In the genomic region with DNA sequence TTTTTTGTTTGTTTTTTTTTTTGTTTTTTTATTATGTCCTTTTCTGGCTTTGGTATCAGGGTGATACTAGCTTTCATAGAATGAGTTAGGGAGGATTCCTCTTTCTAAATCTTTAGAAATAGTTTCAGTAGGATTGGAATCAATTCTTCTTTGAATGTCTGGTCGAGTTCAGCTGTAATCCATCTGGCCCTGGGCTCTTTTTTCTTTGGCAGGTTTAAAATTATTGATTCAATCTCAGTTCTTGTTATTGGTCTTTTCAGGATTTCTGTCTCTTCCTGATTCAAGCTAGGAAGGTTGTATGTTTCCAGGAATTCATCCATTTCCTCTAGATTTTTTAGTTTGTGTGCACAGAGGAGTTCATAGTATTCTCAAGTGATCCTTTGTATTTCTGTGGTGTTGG, we compare ENCODE assay signal across 26 cellular contexts. TPM values are rescaled to one million over a fixed set of nuclear protein-coding genes. Genes with fewer than 3 reads are reported as not detected.
A peak's percentile ranks its signal among the peaks of the same experiment; 100 is the strongest.
DNase-seq lines count a peak whose midpoint lies in the region; ATAC-seq, FAIRE-seq and TF ChIP-seq lines count a peak whose summit lies in the region.
"Had no signal": no experiment of that assay in that cellular context is flagged by ENCODE, and none has a peak within 500 bp of the region (broad histone marks: within the 10 kb centered on the region; RNA-seq: fewer than 3 reads in every experiment).

No MANE protein-coding gene starts in this region.

- peaks cover 70% of the 10 kb centered on the region for H3K79me2 ChIP-seq in HepG2 (ENCODE audit: insufficient read depth, low read length)

- H3K36me3 ChIP-seq in right lobe of liver (no peaks in the 10 kb centered on the region), HepG2 (replicated peaks in 1 of 2; ENCODE audit: control insufficient read depth in 1 of 2, insufficient read depth in 2 of 2, low read length in 2 of 2) (0 out of 5 replicates have a peak, but pooled peaks cover 0 to 5% of the 10 kb centered on the region in 2 experiments)
- H3K36me3 ChIP-seq: BE2C had no signal

- ATAC-seq in right lobe of liver, result peak; percentile 53 to 77 (median 71)
- ATAC-seq in HepG2, result no peak
- no peak for ATAC-seq in central memory CD8-positive, alpha-beta T cell (replicated peaks; ENCODE audit: extremely low read depth, poor library complexity, severe bottlenecking)
- peak; percentile 77 for ATAC-seq in left lobe of liver
- ATAC-seq in HG02981 (IDR thresholded peaks at IDR 0.05; ENCODE audit: unreplicated experiment), result no peak
- ATAC-seq: A549 had no signal

- H3K4me1 ChIP-seq in right lobe of liver (peaks cover 0 to 28% (median 8%) of the 10 kb centered on the region in 4 donors), HepG2 (ENCODE audit: insufficient read depth, low read length) (peaks cover 43% of the 10 kb centered on the region)
- H3K4me1 ChIP-seq: BE2C had no signal

- TF ChIP-seq EP300 in HepG2 (IDR thresholded peaks at IDR 0.05; ENCODE audit: low read depth in 2 of 2, low read length in 2 of 2), result no peak
- no peak for TF ChIP-seq EP300 in HepG2 (CRISPR knock-in tag; IDR thresholded peaks at IDR 0.05; ENCODE audit: borderline replicate concordance)

- TF ChIP-seq RAD21 in HepG2 (CRISPR knock-in tag; IDR thresholded peaks at IDR 0.05), result no peak

- intact Hi-C loops in right lobe of liver (cut with DNase I), result no loop called here
- intact Hi-C loops in HepG2 (cut with micrococcal nuclease; ENCODE audit: unreplicated experiment), result loop anchor here (5.0 kb wide), 1 partner anchor 36 kb away; a partner anchor contains a TSS

- TF ChIP-seq POLR2A in right lobe of liver (IDR thresholded peaks at IDR 0.05), result no peak
- TF ChIP-seq POLR2A in HepG2 (IDR thresholded peaks at IDR 0.05; ENCODE audit: insufficient read depth in 1 of 2, low read depth in 2 of 2, low read length in 2 of 2), result no peak

- H3K27me3 Mint-ChIP-seq in central memory CD8-positive, alpha-beta T cell, result no peaks in the 10 kb centered on the region
- H3K27me3 Mint-ChIP-seq in endothelial cell (ENCODE audit: unreplicated experiment), result no peaks in the 10 kb centered on the region
- H3K27me3 Mint-ChIP-seq: CD4-positive, alpha-beta T cell; CD8-positive, alpha-beta memory T cell had no signal

- H3K27me3 ChIP-seq in right lobe of liver (no peaks in the 10 kb centered on the region), HepG2 (ENCODE audit: control insufficient read depth in 1 of 2, insufficient read depth in 2 of 2, low read length in 2 of 2) (no peaks in the 10 kb centered on the region)
- H3K27me3 ChIP-seq: BLaER1 treated with 17β-estradiol and CSF1 and Interleukin-3, amounts not matched to agents 10 nM and 100 nM had no signal

- no peak for TF ChIP-seq CTCF in right lobe of liver (IDR thresholded peaks at IDR 0.05)
- no peak for TF ChIP-seq CTCF in HepG2 (CRISPR knock-in tag; IDR thresholded peaks at IDR 0.05)
- TF ChIP-seq CTCF in endothelial cell (IDR thresholded peaks at IDR 0.05; ENCODE audit: unreplicated experiment), result no peak

- no TSS peak for BruUV-seq in HepG2 (replicated peaks; lab: Mats Ljungman, UMichigan)

- H4K20me1 ChIP-seq in HepG2 (ENCODE audit: insufficient read depth, low read length), result peaks cover 4% of the 10 kb centered on the region; the same call in 1 of the 2 replicates

- no peak overlapping the region for H3K4me2 ChIP-seq in HepG2 (ENCODE audit: low read depth, low read length)
- H3K4me2 ChIP-seq: A549; BLaER1 treated with 17β-estradiol and CSF1 and Interleukin-3, amounts not matched to agents 10 nM and 100 nM had no signal

- no peak overlapping the region for H3K9ac ChIP-seq in HepG2 (ENCODE audit: insufficient read depth, low read depth, low read length)
- H3K9ac ChIP-seq: BLaER1 treated with 17β-estradiol and CSF1 and Interleukin-3, amounts not matched to agents 10 nM and 100 nM; GM23248 had no signal

- peaks cover 68% of the 10 kb centered on the region for H3K4me1 Mint-ChIP-seq in central memory CD8-positive, alpha-beta T cell
- peaks cover 9% of the 10 kb centered on the region for H3K4me1 Mint-ChIP-seq in endothelial cell (ENCODE audit: unreplicated experiment)

- POLR2A ChIA-PET in HepG2 (lab: Yijun Ruan, JAX), result no interaction called here

- CTCF ChIA-PET in HepG2 (lab: Yijun Ruan, JAX; ENCODE audit: low intra/inter-chr PET ratio, low total read pairs), result no interaction called here

- no peak overlapping the region for H3K4me3 ChIP-seq in right lobe of liver
- no peak overlapping the region for H3K4me3 ChIP-seq in HepG2 (replicated peaks in 1 of 3; ENCODE audit: insufficient read depth in 1 of 3, low read depth in 2 of 3, low read length in 3 of 3)
- H3K4me3 ChIP-seq: A549; BLaER1 treated with 17β-estradiol and CSF1 and Interleukin-3, amounts not matched to agents 10 nM and 100 nM; GM23248 had no signal

- no peak overlapping the region for H2AFZ ChIP-seq in HepG2 (ENCODE audit: low read length)
- H2AFZ ChIP-seq: GM23248 had no signal

- DNase-seq in right lobe of liver (no peak), HepG2 (ENCODE audit: low spot score) (no peak), endothelial cell (ENCODE audit: low spot score) (no peak), left lobe of liver (ENCODE audit: low spot score) (no peak), mucosa of gallbladder (ENCODE audit: low spot score) (no peak)
- DNase-seq in central memory CD8-positive, alpha-beta T cell (ENCODE audit: low spot score in 2 of 2), result no peak
- DNase-seq: 8988T; ACHN; AML-193; BE2C; CD4-positive, alpha-beta T cell; CD8-positive, alpha-beta memory T cell; DMS 273 treated with DMSO at 0.1 percent for 48 hours; DMS79 treated with DMSO at 0.1 percent for 48 hours; GF-D8; GM23248; H7; HCEC 1CT had no signal

- H3K36me3 Mint-ChIP-seq in central memory CD8-positive, alpha-beta T cell (ENCODE audit: insufficient read depth), result peaks cover 8% of the 10 kb centered on the region
- no peaks in the 10 kb centered on the region for H3K36me3 Mint-ChIP-seq in endothelial cell (ENCODE audit: low read depth, unreplicated experiment)

- WGBS in right lobe of liver (ENCODE audit: insufficient coverage, low coverage, low lambda C conversion rate, missing lambda C conversion rate), result 8% methylated on average over 1 of the region's 1 CpG
- WGBS in HepG2 (ENCODE audit: low lambda C conversion rate), result 88% methylated on average over 1 of the region's 1 CpG

- H3K27ac ChIP-seq in right lobe of liver (peak overlapping the region in 1 of 3 donors; percentile 2), HepG2 (ENCODE audit: extremely low read length, insufficient read depth, low read length) (no peak overlapping the region)
- H3K27ac ChIP-seq: A549; BLaER1 treated with 17β-estradiol and CSF1 and Interleukin-3, amounts not matched to agents 10 nM and 100 nM; GM23248 had no signal

- H3K9me3 ChIP-seq in right lobe of liver (no peaks in the 10 kb centered on the region), HepG2 (ENCODE audit: low read length) (peaks cover 13% of the 10 kb centered on the region; the same call in 1 of the 2 replicates)
- H3K9me3 ChIP-seq: BE2C had no signal

- H3K27ac Mint-ChIP-seq in central memory CD8-positive, alpha-beta T cell (ENCODE audit: low read depth), result peak overlapping the region; percentile 36
- peak overlapping the region; percentile 19 for H3K27ac Mint-ChIP-seq in endothelial cell (ENCODE audit: unreplicated experiment)
- H3K27ac Mint-ChIP-seq: CD4-positive, alpha-beta T cell had no signal

- FAIRE-seq in HepG2 (lab: Jason Lieb, UNC), result no peak
- FAIRE-seq: A549, D721Med, GM12891, GM18507, H1 had no signal

- in situ Hi-C loops in HepG2 (cut with HindIII; ENCODE audit: extremely low pct_ligation_motif_present, low pct_unique_long_range_greater_than_20kb), result no loop called here

- H3K4me3 Mint-ChIP-seq in central memory CD8-positive, alpha-beta T cell, result no peak overlapping the region
- H3K4me3 Mint-ChIP-seq in endothelial cell (ENCODE audit: unreplicated experiment), result no peak overlapping the region
- H3K4me3 Mint-ChIP-seq: CD14-positive monocyte; CD4-positive, alpha-beta T cell had no signal

- H3K9me3 Mint-ChIP-seq in central memory CD8-positive, alpha-beta T cell, result no peaks in the 10 kb centered on the region
- H3K9me3 Mint-ChIP-seq in endothelial cell (ENCODE audit: unreplicated experiment), result no peaks in the 10 kb centered on the region

TF ChIP-seq in HepG2, 621 proteins besides CTCF, POLR2A, EP300 and RAD21 (continues in another document):
- TF ChIP-seq ZNF34 (CRISPR knock-in tag; IDR thresholded peaks at IDR 0.05; ENCODE audit: borderline replicate concordance), result no peak
- TF ChIP-seq IKZF1 (IDR thresholded peaks at IDR 0.05), result no peak
- TF ChIP-seq HOXA9 (CRISPR knock-in tag; IDR thresholded peaks at IDR 0.05; ENCODE audit: borderline replicate concordance), result no peak
- no peak for TF ChIP-seq SCMH1 (CRISPR knock-in tag; IDR thresholded peaks at IDR 0.05; ENCODE audit: borderline replicate concordance)
- no peak for TF ChIP-seq RFXAP (CRISPR knock-in tag; IDR thresholded peaks at IDR 0.05; ENCODE audit: borderline replicate concordance)
- TF ChIP-seq ZC3H4 (CRISPR knock-in tag; IDR thresholded peaks at IDR 0.05; ENCODE audit: borderline replicate concordance), result no peak

RNA-seq across cellular contexts. Expression of a gene that starts 34.9 kb away (rescaled TPM):
- 100 to 1,000 TPM in 5 of 6 experiments, 10 to 100 TPM in 1; 96.4 to 152 (median 123) TPM for total RNA-seq in right lobe of liver
- total RNA-seq in HepG2 (2016; rRNA removed; fragmentation: Illumina TruSeq; extraction: Trizol), result 83.3 and 143 TPM in 2 replicates
- 6.8 and 9.5 TPM in 2 replicates for total RNA-seq in HepG2 (2016; cell fraction: cytosol; rRNA removed; fragmentation: Illumina TruSeq; extraction: Trizol; ENCODE audit: low read depth)
- total RNA-seq in HepG2 (2016; cell fraction: insoluble cytoplasmic fraction; rRNA removed; fragmentation: Illumina TruSeq; extraction: Trizol), result 75.6 and 141 TPM in 2 replicates
- 20.0 and 24.2 TPM in 2 replicates for total RNA-seq in HepG2 (2016; cell fraction: membrane; rRNA removed; fragmentation: Illumina TruSeq; extraction: Trizol)
- total RNA-seq in HepG2 (2016; cell fraction: nucleus; rRNA removed; fragmentation: Illumina TruSeq; extraction: Trizol), result 81.7 and 84.7 TPM in 2 replicates
- 29.7 and 35.2 TPM in 2 replicates for polyA plus RNA-seq in HepG2 (2011; rRNA removed)
- polyA plus RNA-seq in HepG2 (2011; cell fraction: cytosol; rRNA removed), result 21.8 and 27.0 TPM in 2 replicates
- polyA plus RNA-seq in HepG2 (2011; cell fraction: nucleus; rRNA removed), result 16.5 and 22.9 TPM in 2 replicates
- polyA plus RNA-seq in HepG2 (2012), result 43.2 and 55.6 TPM in 2 replicates
- polyA plus RNA-seq in HepG2 (2016; cell fraction: cytosol; fragmentation: Illumina TruSeq; extraction: Trizol; ENCODE audit: low read depth), result 2.5 and 3.4 TPM in 2 replicates
- polyA plus RNA-seq in HepG2 (2016; cell fraction: insoluble cytoplasmic fraction; fragmentation: Illumina TruSeq; extraction: Trizol; ENCODE audit: low read depth), result 131 and 137 TPM in 2 replicates
- polyA plus RNA-seq in HepG2 (2016; cell fraction: membrane; fragmentation: Illumina TruSeq; extraction: Trizol; ENCODE audit: low read depth), result 10.6 and 10.9 TPM in 2 replicates
- polyA plus RNA-seq in HepG2 (2016; cell fraction: nucleus; fragmentation: Illumina TruSeq; extraction: Trizol; ENCODE audit: insufficient read depth, low read depth), result 77.5 and 91.9 TPM in 2 replicates
- 0.21 and 25.1 TPM in 2 replicates for polyA minus RNA-seq in HepG2 (2011; rRNA and poly(A)+ RNA removed; ENCODE audit: low replicate concordance)
- polyA minus RNA-seq in HepG2 (2011; cell fraction: cytosol; rRNA and poly(A)+ RNA removed), result 51.9 and 82.7 TPM in 2 replicates
- 85.0 and 104 TPM in 2 replicates for polyA minus RNA-seq in HepG2 (2011; cell fraction: nucleus; rRNA and poly(A)+ RNA removed)
- 43.4 TPM for total RNA-seq in endothelial cell (ENCODE audit: unreplicated experiment)
- total RNA-seq in left lobe of liver, result 110 TPM
- total RNA-seq in mucosa of gallbladder, result 119 TPM
- total RNA-seq: GM23248 had no signal

Comparison
In these comparisons a context has a peak if more than half of its experiments do, and no peak if none do; other contexts are left out.
1. ATAC-seq: peak in right lobe of liver (4 of 4) and left lobe of liver (single experiment); none in HepG2 (single experiment), central memory CD8-positive, alpha-beta T cell (single experiment) and HG02981 (single experiment).